13 cellular contexts compared by ENCODE assay signal in the genomic region with DNA sequence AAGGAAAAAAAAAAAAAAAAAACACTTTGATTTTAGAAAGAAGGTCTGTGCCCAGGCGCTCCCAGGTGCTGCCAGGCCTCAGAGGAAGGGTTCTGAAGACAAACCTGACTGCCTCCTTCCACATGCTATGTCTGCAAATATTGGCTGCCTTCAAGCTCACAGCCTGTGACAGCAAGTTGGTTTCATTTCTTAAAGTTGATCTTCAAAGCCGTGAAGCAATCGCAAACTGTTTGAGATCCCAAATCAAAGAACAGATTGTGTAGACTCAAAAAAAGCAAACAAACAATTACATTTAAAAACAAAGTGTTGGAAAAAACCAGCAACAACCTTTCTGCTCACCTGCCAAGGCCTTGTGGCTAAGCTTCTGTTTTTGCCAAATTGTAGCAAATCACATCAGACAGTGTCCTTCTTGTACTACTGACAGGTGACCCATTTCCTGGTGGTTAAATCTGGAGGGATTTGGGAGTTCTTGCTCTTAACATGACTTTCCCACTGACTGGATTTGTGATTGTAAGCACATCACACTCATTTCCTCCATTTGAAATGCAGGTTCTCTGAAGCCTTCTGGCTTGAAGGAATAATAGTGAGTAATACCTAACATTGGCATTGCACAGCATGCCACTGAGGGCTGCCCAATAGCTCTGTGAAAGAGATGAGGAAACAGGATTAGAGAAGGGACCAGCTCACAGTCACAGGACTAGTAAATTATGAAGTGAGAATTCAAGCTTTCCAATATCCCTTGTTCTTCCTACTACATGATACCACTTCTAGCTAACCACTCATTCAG.
DNase-seq lines count a peak whose midpoint lies in the region; ATAC-seq and TF ChIP-seq lines count a peak whose summit lies in the region.
"Had no signal": no experiment of that assay in that cellular context is flagged by ENCODE, and none has a peak within 500 bp of the region (broad histone marks: within the 10 kb centered on the region; RNA-seq: fewer than 3 reads in every experiment).

No MANE protein-coding gene starts in this region.

- ATAC-seq in activated CD8-positive, alpha-beta T cell treated with anti-CD3 and anti-CD28 coated beads for 36 hours: peak; percentile 39
- no peak for ATAC-seq in activated CD8-positive, alpha-beta T cell treated with anti-CD3 and anti-CD28 coated beads, Interleukin-2, amount 10 ng/mL, durations not matched to agents 7 days and 5 days
- ATAC-seq in HG03045 (IDR thresholded peaks at IDR 0.05; ENCODE audit: unreplicated experiment) (no peak), GM19395 (IDR thresholded peaks at IDR 0.05; ENCODE audit: unreplicated experiment) (no peak)

- H3K4me1 Mint-ChIP-seq in activated CD8-positive, alpha-beta T cell treated with anti-CD3 and anti-CD28 coated beads for 36 hours (ENCODE audit: low read depth): no peaks in the 10 kb centered on the region
- H3K4me1 Mint-ChIP-seq in activated CD8-positive, alpha-beta T cell treated with anti-CD3 and anti-CD28 coated beads, Interleukin-2, amount 10 ng/mL, durations not matched to agents 7 days and 5 days (ENCODE audit: low read depth): peaks cover 4% of the 10 kb centered on the region

- intact Hi-C loops in activated CD8-positive, alpha-beta T cell treated with anti-CD3 and anti-CD28 coated beads for 36 hours (cut with micrococcal nuclease): no loop called here

- peak overlapping the region; percentile 66 for H3K27ac ChIP-seq in suprapubic skin
- H3K27ac ChIP-seq: WERI-Rb-1 had no signal

- no peak overlapping the region for H3K27ac Mint-ChIP-seq in activated CD8-positive, alpha-beta T cell treated with anti-CD3 and anti-CD28 coated beads for 36 hours
- H3K27ac Mint-ChIP-seq in activated CD8-positive, alpha-beta T cell treated with anti-CD3 and anti-CD28 coated beads, Interleukin-2, amount 10 ng/mL, durations not matched to agents 7 days and 5 days: no peak overlapping the region

- no peaks in the 10 kb centered on the region for H3K36me3 Mint-ChIP-seq in activated CD8-positive, alpha-beta T cell treated with anti-CD3 and anti-CD28 coated beads for 36 hours (ENCODE audit: low read depth)
- no peaks in the 10 kb centered on the region for H3K36me3 Mint-ChIP-seq in activated CD8-positive, alpha-beta T cell treated with anti-CD3 and anti-CD28 coated beads, Interleukin-2, amount 10 ng/mL, durations not matched to agents 7 days and 5 days (ENCODE audit: low read depth)

- no peaks in the 10 kb centered on the region for H3K9me3 Mint-ChIP-seq in activated CD8-positive, alpha-beta T cell treated with anti-CD3 and anti-CD28 coated beads for 36 hours
- no peaks in the 10 kb centered on the region for H3K9me3 Mint-ChIP-seq in activated CD8-positive, alpha-beta T cell treated with anti-CD3 and anti-CD28 coated beads, Interleukin-2, amount 10 ng/mL, durations not matched to agents 7 days and 5 days (ENCODE audit: insufficient read depth)
- H3K9me3 Mint-ChIP-seq: immature natural killer cell had no signal

- H3K9me3 ChIP-seq in adipocyte (ENCODE audit: control insufficient read depth, low read length): no peaks in the 10 kb centered on the region
- no peaks in the 10 kb centered on the region for H3K9me3 ChIP-seq in suprapubic skin
- H3K9me3 ChIP-seq: thyroid gland had no signal

- TF ChIP-seq EP300 in suprapubic skin (IDR thresholded peaks at IDR 0.05): no peak

- DNase-seq in activated CD8-positive, alpha-beta T cell treated with anti-CD3 and anti-CD28 coated beads for 36 hours: no peak
- no peak for DNase-seq in activated CD8-positive, alpha-beta T cell treated with anti-CD3 and anti-CD28 coated beads, Interleukin-2, amount 10 ng/mL, durations not matched to agents 7 days and 5 days
- DNase-seq in adipocyte (ENCODE audit: low read depth) (peak; percentile 40), glomerular endothelial cell (ENCODE audit: extremely low read depth, low read depth, low spot score) (peak; percentile 10), suprapubic skin (ENCODE audit: low spot score in 2 of 2) (no peak), NCI-H2081 treated with DMSO at 0.1 percent for 48 hours (lab: John Stamatoyannopoulos, UW) (no peak)
- DNase-seq: activated gamma-delta T cell, immature natural killer cell, NCI-H1048, WERI-Rb-1 had no signal

- 57% methylated on average over 3 of the region's 3 CpGs for WGBS in suprapubic skin

- TF ChIP-seq POLR2A in suprapubic skin (IDR thresholded peaks at IDR 0.05): no peak

- H3K4me3 ChIP-seq in adipocyte (ENCODE audit: low read length): no peak overlapping the region
- no peak overlapping the region for H3K4me3 ChIP-seq in suprapubic skin
- H3K4me3 ChIP-seq: thyroid gland had no signal

- H3K27me3 Mint-ChIP-seq in activated CD8-positive, alpha-beta T cell treated with anti-CD3 and anti-CD28 coated beads for 36 hours: no peaks in the 10 kb centered on the region
- no peaks in the 10 kb centered on the region for H3K27me3 Mint-ChIP-seq in activated CD8-positive, alpha-beta T cell treated with anti-CD3 and anti-CD28 coated beads, Interleukin-2, amount 10 ng/mL, durations not matched to agents 7 days and 5 days (ENCODE audit: low read depth)

- H3K4me1 ChIP-seq in adipocyte (ENCODE audit: control insufficient read depth, insufficient read depth, low read length) (peaks cover 21% of the 10 kb centered on the region), suprapubic skin (peaks cover 21% of the 10 kb centered on the region)

- POLR2A ChIA-PET in activated CD8-positive, alpha-beta T cell treated with anti-CD3 and anti-CD28 coated beads for 36 hours (lab: Charles Lee): interaction anchor here (0.6 to 1.2 kb wide), 2 partner anchors 10 to 388 kb away, joined by 3 to 4 read pairs; no protein-coding TSS in a partner anchor
- POLR2A ChIA-PET in activated CD8-positive, alpha-beta T cell treated with anti-CD3 and anti-CD28 coated beads, Interleukin-2, amount 10 ng/mL, durations not matched to agents 7 days and 5 days (lab: Charles Lee): no interaction called here

- H3K27me3 ChIP-seq in adipocyte (replicated peaks; ENCODE audit: control insufficient read depth, insufficient read depth, low read length) (no peaks in the 10 kb centered on the region), suprapubic skin (no peaks in the 10 kb centered on the region)
- H3K27me3 ChIP-seq: thyroid gland had no signal

- TF ChIP-seq CTCF in activated CD8-positive, alpha-beta T cell treated with anti-CD3 and anti-CD28 coated beads for 36 hours (IDR thresholded peaks at IDR 0.05): no peak
- TF ChIP-seq CTCF in suprapubic skin (IDR thresholded peaks at IDR 0.05): no peak

- H3K4me3 Mint-ChIP-seq in activated CD8-positive, alpha-beta T cell treated with anti-CD3 and anti-CD28 coated beads for 36 hours: no peak overlapping the region
- no peak overlapping the region for H3K4me3 Mint-ChIP-seq in activated CD8-positive, alpha-beta T cell treated with anti-CD3 and anti-CD28 coated beads, Interleukin-2, amount 10 ng/mL, durations not matched to agents 7 days and 5 days
- H3K4me3 Mint-ChIP-seq: immature natural killer cell had no signal

- CTCF ChIA-PET in activated CD8-positive, alpha-beta T cell treated with anti-CD3 and anti-CD28 coated beads for 36 hours (lab: Charles Lee): interaction anchor here (1.6 kb wide), 1 partner anchor 9 kb away, joined by 4 read pairs; no protein-coding TSS in a partner anchor
- CTCF ChIA-PET in activated CD8-positive, alpha-beta T cell treated with anti-CD3 and anti-CD28 coated beads, Interleukin-2, amount 10 ng/mL, durations not matched to agents 7 days and 5 days (lab: Charles Lee): interaction anchor here (0.6 to 1.5 kb wide), 3 partner anchors 23 to 918 kb away, joined by 3 to 4 read pairs (median 3); no protein-coding TSS in a partner anchor

- H3K36me3 ChIP-seq in adipocyte (ENCODE audit: control insufficient read depth, insufficient read depth, low read length, severe bottlenecking): no peaks in the 10 kb centered on the region
- H3K36me3 ChIP-seq in suprapubic skin: no peaks in the 10 kb centered on the region
- H3K36me3 ChIP-seq: thyroid gland, WERI-Rb-1 had no signal

- no peak overlapping the region for H3K9ac ChIP-seq in adipocyte (ENCODE audit: low read length)

Comparison
In these comparisons a context has a peak if more than half of its experiments do, and no peak if none do; other contexts are left out.
1. DNase-seq: peak in adipocyte (single experiment) and glomerular endothelial cell (single experiment); none in activated CD8-positive, alpha-beta T cell treated with anti-CD3 and anti-CD28 coated beads for 36 hours (single experiment), activated CD8-positive, alpha-beta T cell treated with anti-CD3 and anti-CD28 coated beads, Interleukin-2, amount 10 ng/mL, durations not matched to agents 7 days and 5 days (single experiment), suprapubic skin (0 of 2) and NCI-H2081 treated with DMSO at 0.1 percent for 48 hours (single experiment).